Comparison of ENCODE assay signal across 8 cellular contexts in the genomic region with DNA sequence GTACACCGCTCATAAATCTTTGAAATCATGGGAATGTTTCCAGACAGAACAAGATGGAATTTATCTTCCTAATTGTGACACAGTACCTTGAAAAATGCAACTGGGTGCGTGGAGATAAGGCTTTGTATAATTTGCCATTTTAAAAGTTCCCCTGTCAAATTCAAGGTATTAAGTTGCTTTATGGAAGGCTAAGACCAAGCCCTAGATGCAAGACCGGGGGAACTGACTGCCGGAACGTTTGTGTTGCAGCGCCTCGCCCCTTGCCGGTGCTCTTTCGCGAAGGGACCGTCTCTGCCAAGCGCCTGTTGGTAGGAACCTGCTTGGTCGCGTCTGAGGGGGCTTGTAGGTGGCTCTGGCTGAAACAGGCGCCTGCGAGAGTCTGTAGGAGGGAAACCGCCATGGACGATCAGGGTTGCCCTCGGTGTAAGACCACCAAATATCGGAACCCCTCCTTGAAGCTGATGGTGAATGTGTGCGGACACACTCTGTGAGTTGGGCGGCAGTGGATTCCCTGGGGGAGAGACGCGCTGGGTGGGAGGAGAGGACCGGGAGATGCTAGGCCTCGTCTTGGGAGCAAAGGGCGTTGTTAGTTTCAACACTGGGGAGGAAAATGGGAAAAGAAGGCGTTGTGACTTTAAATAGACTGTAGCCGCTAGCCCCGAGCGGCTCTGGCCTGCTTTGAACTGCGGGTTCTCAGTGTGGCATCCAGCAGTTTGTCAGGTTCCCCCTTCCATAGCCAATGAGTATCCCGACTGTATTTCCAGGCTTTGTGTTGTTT. TPM values are rescaled to one million over a fixed set of nuclear protein-coding genes. Genes with fewer than 3 reads are reported as not detected.
DNase-seq lines count a peak whose midpoint lies in the region; ATAC-seq and TF ChIP-seq lines count a peak whose summit lies in the region.

A gene (plus strand): TSS at position 297 of the 778 bp plus-strand sequence. CDS start 102 bp downstream, at position 399.

- H3K4me3 ChIP-seq in GM06990 (replicated peaks; ENCODE audit: low read depth, low read length) (peak within 1 kb of the TSS; percentile 74), HFF-Myc (replicated peaks; ENCODE audit: low read depth, low read length) (peak within 1 kb of the TSS; percentile 96), heart left ventricle (peak within 1 kb of the TSS; percentile 49 to 92 (median 78)), upper lobe of left lung (peak within 1 kb of the TSS; percentile 70 to 79 (median 74))

- TF ChIP-seq POLR2A in heart left ventricle (IDR thresholded peaks at IDR 0.05) (peak in 1 of 2 donors; percentile 49), upper lobe of left lung (IDR thresholded peaks at IDR 0.05) (peak in 1 of 4 donors; percentile 50)

- H3K9me3 Mint-ChIP-seq in activated naive CD8-positive, alpha-beta T cell treated with anti-CD3 and anti-CD28 coated beads for 36 hours = peaks cover 2% of the 10 kb centered on the region

- intact Hi-C loops in heart left ventricle (cut with DNase I) = loop anchor here in 3 of 10 donors (5.0 to 10.0 kb wide), 2 partner anchors 248 to 390 kb away; a partner anchor contains a TSS
- intact Hi-C loops in posterior cingulate gyrus (cut with DNase I) = loop anchor here (1.0 kb wide), 1 partner anchor 247 kb away; a partner anchor contains a TSS

- DNase-seq in GM06990 (ENCODE audit: extremely low read depth, insufficient read length) (peak; percentile 90), HFF-Myc (ENCODE audit: extremely low read depth, low read depth) (peak; percentile 54), NAMALWA (ENCODE audit: low spot score) (peak; percentile 76), SKM-1 treated with dmso at 0.1 percent for 144 hours (lab: John Stamatoyannopoulos, UW; ENCODE audit: unreplicated experiment) (peak; percentile 24), heart left ventricle (peak; percentile 71 to 87 (median 74)), posterior cingulate gyrus (peak; percentile 78 to 97 (median 83)), upper lobe of left lung (peak; percentile 73 to 91)
- peak; percentile 83 for DNase-seq in activated naive CD8-positive, alpha-beta T cell treated with anti-CD3 and anti-CD28 coated beads for 36 hours

- no peaks in the 10 kb centered on the region for H3K36me3 ChIP-seq in GM06990 (ENCODE audit: control insufficient read depth, insufficient read depth, low read length)
- no peaks in the 10 kb centered on the region for H3K36me3 ChIP-seq in heart left ventricle
- no peaks in the 10 kb centered on the region for H3K36me3 ChIP-seq in upper lobe of left lung

- peak within 1 kb of the TSS; percentile 96 for H3K27ac Mint-ChIP-seq in activated naive CD8-positive, alpha-beta T cell treated with anti-CD3 and anti-CD28 coated beads for 36 hours

- 2 to 3% (median 3%) methylated on average over 32 to 33 of the region's 33 CpGs for WGBS in heart left ventricle, 4 donors
- 4% methylated on average over 24 to 33 of the region's 33 CpGs for whole genome bisulfite sequencing in upper lobe of left lung, 2 donors

- no peaks in the 10 kb centered on the region for H3K27me3 ChIP-seq in GM06990 (replicated peaks; ENCODE audit: control insufficient read depth, insufficient read depth, low read length)
- H3K27me3 ChIP-seq in heart left ventricle = peaks cover 0 to 12% (median 0%) of the 10 kb centered on the region in 9 donors
- H3K27me3 ChIP-seq in upper lobe of left lung = no peaks in the 10 kb centered on the region

- H3K4me3 Mint-ChIP-seq in activated naive CD8-positive, alpha-beta T cell treated with anti-CD3 and anti-CD28 coated beads for 36 hours = peak within 1 kb of the TSS; percentile 99

- H3K27ac ChIP-seq in heart left ventricle = peak within 1 kb of the TSS in 11 of 12 donors; percentile 50 to 83 (median 68)
- peak within 1 kb of the TSS; percentile 58 to 82 (median 74) for H3K27ac ChIP-seq in upper lobe of left lung

- H3K4me1 ChIP-seq in heart left ventricle (peaks cover 0 to 34% (median 19%) of the 10 kb centered on the region in 12 donors), upper lobe of left lung (peaks cover 14 to 34% (median 21%) of the 10 kb centered on the region in 4 donors)

- ATAC-seq in heart left ventricle = peak; percentile 91 to 97 (median 96)
- ATAC-seq in upper lobe of left lung (ENCODE audit: low FRiP score in 2 of 2) = peak; percentile 94 to 97

- peaks cover 21% of the 10 kb centered on the region for H3K27me3 Mint-ChIP-seq in activated naive CD8-positive, alpha-beta T cell treated with anti-CD3 and anti-CD28 coated beads for 36 hours

- TF ChIP-seq EP300 in upper lobe of left lung (IDR thresholded peaks at IDR 0.05) = no peak

- no peak for TF ChIP-seq CTCF in GM06990 (IDR thresholded peaks at IDR 0.05; ENCODE audit: insufficient read depth, low read length, poor library complexity, severe bottlenecking)
- no peak for TF ChIP-seq CTCF in HFF-Myc (IDR thresholded peaks at IDR 0.05; ENCODE audit: low read depth, low read length, missing control alignments)
- TF ChIP-seq CTCF in heart left ventricle (IDR thresholded peaks at IDR 0.05) = peak in 2 of 12 donors; percentile 8 to 22
- peak in 1 of 6 experiments; percentile 14 for TF ChIP-seq CTCF in upper lobe of left lung (IDR thresholded peaks at IDR 0.05)

- H3K9me3 ChIP-seq in heart left ventricle (no peaks in the 10 kb centered on the region), upper lobe of left lung (no peaks in the 10 kb centered on the region)

- H3K36me3 Mint-ChIP-seq in activated naive CD8-positive, alpha-beta T cell treated with anti-CD3 and anti-CD28 coated beads for 36 hours = peaks cover 3% of the 10 kb centered on the region

- H3K4me1 Mint-ChIP-seq in activated naive CD8-positive, alpha-beta T cell treated with anti-CD3 and anti-CD28 coated beads for 36 hours = peaks cover 16% of the 10 kb centered on the region

RNA-seq across cellular contexts. Expression of the gene that starts here (rescaled TPM):
- 10 to 100 TPM; 39.7 to 42.7 TPM for total RNA-seq in activated naive CD8-positive, alpha-beta T cell treated with anti-CD3 and anti-CD28 coated beads for 36 hours
- total RNA-seq in heart left ventricle = 10 to 100 TPM; 21.4 to 32.6 (median 27.0) TPM
- polyA plus RNA-seq in heart left ventricle = 10 to 100 TPM; 18.9 to 24.3 TPM
- 10 to 100 TPM; 15.3 to 66.0 (median 19.9) TPM for total RNA-seq in upper lobe of left lung

Comparison
In these comparisons a context has a peak if more than half of its experiments do, and no peak if none do; other contexts are left out.
1. Peak in every context shown above with its lines: DNase-seq, ATAC-seq, H3K4me3 ChIP-seq and H3K27ac ChIP-seq.
2. DNase-seq: peak in every context shown above with its lines; median percentile 90 in GM06990; 83 in activated naive CD8-positive, alpha-beta T cell treated with anti-CD3 and anti-CD28 coated beads for 36 hours; 83 in posterior cingulate gyrus; 82 in upper lobe of left lung; 76 in NAMALWA; 74 in heart left ventricle; 54 in HFF-Myc; 24 in SKM-1 treated with dmso at 0.1 percent for 144 hours.